33 cellular contexts compared by ENCODE assay signal in the genomic region with DNA sequence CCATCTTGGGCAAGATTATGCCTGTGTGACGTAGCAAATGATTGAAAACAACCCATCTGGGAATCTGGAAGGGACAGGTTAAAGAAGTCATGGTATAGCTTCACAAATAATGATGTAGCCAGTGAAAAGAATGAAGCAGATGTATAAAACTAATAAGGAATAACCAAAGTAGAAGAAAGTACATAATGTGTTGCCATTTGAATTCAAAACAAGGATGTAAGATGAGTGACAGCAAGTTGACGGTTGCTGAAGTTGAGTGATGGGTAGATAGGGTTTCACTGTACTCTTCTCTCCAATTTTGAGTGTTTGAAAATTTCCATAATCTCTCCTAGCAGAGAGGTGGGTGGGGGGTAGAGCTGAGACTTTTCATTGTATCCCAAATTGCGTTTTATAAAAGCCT.
"Had no signal": no experiment of that assay in that cellular context is flagged by ENCODE, and none has a peak within 500 bp of the region (broad histone marks: within the 10 kb centered on the region; RNA-seq: fewer than 3 reads in every experiment).

No MANE protein-coding gene starts in this region.

- H3K27me3 ChIP-seq: MG63 had no signal

- DNase-seq: Karpas-422, Kasumi-1, MG63, MM.1S, MV-4-11, NCI-H1048, NCI-H1092, NCI-H1092 treated with DMSO at 0.1 percent for 48 hours, NCI-H1105, NCI-H1417 treated with DMSO at 0.1 percent for 48 hours, NCI-H1436, NCI-H1436 treated with DMSO at 0.1 percent for 48 hours, NCI-H146, NCI-H1694, NCI-H1694 treated with DMSO at 0.1 percent for 48 hours, NCI-H187, NCI-H187 treated with DMSO at 0.1 percent for 48 hours, NCI-H1930, NCI-H2029, NCI-H2029 treated with DMSO at 0.1 percent for 48 hours, NCI-H2081, NCI-H2081 treated with DMSO at 0.1 percent for 48 hours, NCI-H2107, NCI-H2171, NCI-H2171 treated with DMSO at 0.1 percent for 48 hours, NCI-H2227 treated with DMSO at 0.1 percent for 48 hours, NCI-H226, NCI-H345, NCI-H446, NCI-H446 treated with DMSO at 0.1 percent for 48 hours, NCI-H510A, NCI-H510A treated with DMSO at 0.1 percent for 48 hours, NCI-H524 had no signal

- H3K4me3 ChIP-seq: MG63 had no signal
